In genomic region chr15:96329403-96329981, GRCh38 we compare ENCODE assay signal across 9 cellular contexts. TPM values are rescaled to one million over a fixed set of nuclear protein-coding genes. Genes with fewer than 3 reads are reported as not detected.
A peak's percentile ranks its signal among the peaks of the same experiment; 100 is the strongest.
DNase-seq lines count a peak whose midpoint lies in the region; TF ChIP-seq lines count a peak whose summit lies in the region.
"Had no signal": no experiment of that assay in that cellular context is flagged by ENCODE, and none has a peak within 500 bp of the region (broad histone marks: within the 10 kb centered on the region; RNA-seq: fewer than 3 reads in every experiment).

No MANE protein-coding gene starts in this region.

- H3K4me3 ChIP-seq in HFF-Myc (replicated peaks; ENCODE audit: low read depth, low read length), result peak overlapping the region; percentile 98
- peak overlapping the region; percentile 57 for H3K4me3 ChIP-seq in astrocyte of the cerebellum (ENCODE audit: low read depth, low read length)
- peak overlapping the region; percentile 65 to 84 (median 78) for H3K4me3 ChIP-seq in subcutaneous abdominal adipose tissue (ENCODE audit: low read depth in 1 of 5, low read length in 5 of 5)

- peak overlapping the region; percentile 70 for H3K27ac ChIP-seq in subcutaneous abdominal adipose tissue (ENCODE audit: low read depth, low read length)
- H3K27ac ChIP-seq: WERI-Rb-1 had no signal

- H3K4me1 ChIP-seq in subcutaneous abdominal adipose tissue (ENCODE audit: control insufficient read depth in 5 of 5, insufficient read depth in 5 of 5, low read length in 5 of 5), result peaks cover 2 to 51% (median 42%) of the 10 kb centered on the region in 5 donors

- DNase-seq in HFF-Myc (ENCODE audit: extremely low read depth, low read depth), result no peak
- no peak for DNase-seq in astrocyte of the cerebellum (ENCODE audit: low read depth)
- peak; percentile 52 for DNase-seq in kidney tubule cell (ENCODE audit: low spot score)
- DNase-seq in occipital lobe (lab: John Stamatoyannopoulos, UW), result no peak
- no peak for DNase-seq in stimulated activated CD4-positive, alpha-beta T cell treated with anti-CD3 and anti-CD28 coated beads, Interleukin-12 subunit alpha, Interleukin-12 subunit beta, amount 100 ng/mL, for 4 hours
- DNase-seq in HUDEP-2 (lab: John Stamatoyannopoulos, UW; ENCODE audit: unreplicated experiment in 76 of 76), result no peak
- no peak for DNase-seq in SK-N-DZ (ENCODE audit: low spot score)
- DNase-seq: WERI-Rb-1 had no signal

- no peaks in the 10 kb centered on the region for H3K9me3 ChIP-seq in subcutaneous abdominal adipose tissue (ENCODE audit: control insufficient read depth in 5 of 5, low read length in 5 of 5)

- in situ Hi-C loops in astrocyte of the cerebellum (cut with HindIII; ENCODE audit: low sequenced_read_pairs), result loop anchor here (10.0 to 25.0 kb wide), 3 partner anchors 908 to 1667 kb away; no protein-coding TSS in a partner anchor

- peak overlapping the region in 3 of 5 donors; percentile 28 to 76 (median 30) for H3K9ac ChIP-seq in subcutaneous abdominal adipose tissue (ENCODE audit: low read length in 5 of 5)

- peaks cover 0 to 6% (median 5%) of the 10 kb centered on the region in 5 donors for H3K36me3 ChIP-seq in subcutaneous abdominal adipose tissue (ENCODE audit: control insufficient read depth in 5 of 5, insufficient read depth in 5 of 5, low read length in 5 of 5)
- H3K36me3 ChIP-seq: WERI-Rb-1 had no signal

- no peak for TF ChIP-seq CTCF in HFF-Myc (IDR thresholded peaks at IDR 0.05; ENCODE audit: low read depth, low read length, missing control alignments)
- TF ChIP-seq CTCF in astrocyte of the cerebellum (IDR thresholded peaks at IDR 0.05; ENCODE audit: low read depth, low read length, missing control alignments), result no peak

- H3K27me3 ChIP-seq in subcutaneous abdominal adipose tissue (ENCODE audit: control insufficient read depth in 5 of 5, insufficient read depth in 4 of 5, low read length in 5 of 5), result peaks cover 0 to 10% (median 2%) of the 10 kb centered on the region in 5 donors

RNA-seq across cellular contexts. Expression of gene NR2F2, which starts 1.0 kb away (rescaled TPM):
- 4.1 TPM for total RNA-seq in occipital lobe
- polyA plus RNA-seq in SK-N-DZ (2014; cell fraction: cytosol; rRNA removed), result 2.2 and 3.2 TPM in 2 replicates
- 1.5 and 3.6 TPM in 2 replicates for polyA plus RNA-seq in SK-N-DZ (2014; cell fraction: nucleus; rRNA removed)
